In genomic region chr19:11418518-11419506, GRCh38 we compare ENCODE assay signal across 8 cellular contexts. TPM values are rescaled to one million over a fixed set of nuclear protein-coding genes. Genes with fewer than 3 reads are reported as not detected.
DNase-seq lines count a peak whose midpoint lies in the region; ATAC-seq and TF ChIP-seq lines count a peak whose summit lies in the region.

RGL3 (minus strand) TSS chr19:11419314; CDS start chr19:11419278, 36 bp downstream.

- peak within 1 kb of the TSS; percentile 70 for H3K4me3 ChIP-seq in epithelial cell of proximal tubule (ENCODE audit: low read depth, low read length)

- no peak for TF ChIP-seq CTCF in epithelial cell of proximal tubule (conservative IDR thresholded peaks at IDR 0.05; ENCODE audit: low read depth, low read length)
- no peak for TF ChIP-seq CTCF in nephron (IDR thresholded peaks at IDR 0.05; ENCODE audit: unreplicated experiment in 3 of 3)
- no peak for TF ChIP-seq CTCF in omental fat pad (IDR thresholded peaks at IDR 0.05)

- peaks cover 3% of the 10 kb centered on the region for H3K36me3 Mint-ChIP-seq in nephron (ENCODE audit: low read depth)

- peaks cover 93% of the 10 kb centered on the region for H3K27me3 Mint-ChIP-seq in nephron (ENCODE audit: low read depth)

- H3K4me1 Mint-ChIP-seq in nephron, result peaks cover 6% of the 10 kb centered on the region

- H3K9me3 Mint-ChIP-seq in nephron, result no peaks in the 10 kb centered on the region

- peak within 1 kb of the TSS; percentile 37 to 97 (median 74) for H3K27ac Mint-ChIP-seq in nephron

- H3K4me3 Mint-ChIP-seq in nephron, result peak within 1 kb of the TSS; percentile 80 to 86 (median 84)

- ATAC-seq in GM21717 (IDR thresholded peaks at IDR 0.05; ENCODE audit: unreplicated experiment), result no peak
- no peak for ATAC-seq in omental fat pad (ENCODE audit: low FRiP score)

- DNase-seq in DMS79 treated with DMSO at 0.1 percent for 48 hours (lab: John Stamatoyannopoulos, UW), result peak; percentile 92
- peak; percentile 54 for DNase-seq in NCI-H2196 treated with DMSO at 0.1 percent for 48 hours (lab: John Stamatoyannopoulos, UW; ENCODE audit: unreplicated experiment)
- DNase-seq in epithelial cell of proximal tubule (ENCODE audit: low read depth), result no peak
- no peak for DNase-seq in H4 (ENCODE audit: low spot score)
- no peak for DNase-seq in SIG-M5 treated with dmso at 0.1 percent for 504 hours (lab: John Stamatoyannopoulos, UW; ENCODE audit: unreplicated experiment)
- no peak for DNase-seq in omental fat pad (ENCODE audit: low spot score)

RNA-seq across cellular contexts. Expression of gene RGL3, which starts in this region (rescaled TPM):
- total RNA-seq in epithelial cell of proximal tubule (3.1 and 19.0 TPM in 2 replicates), omental fat pad (10 to 100 TPM in 1 of 4 donors, 1 to 10 TPM in 3; 5.9 to 22.9 (median 7.3) TPM)
- total RNA-seq in H4 (2014; rRNA removed; shearing (Covaris generic)), result 0.14 TPM in 1 of 2 replicates, not detected in the other

Comparison
In these comparisons a context has a peak if more than half of its experiments do, and no peak if none do; other contexts are left out.
1. DNase-seq: peak in DMS79 treated with DMSO at 0.1 percent for 48 hours (single experiment) and NCI-H2196 treated with DMSO at 0.1 percent for 48 hours (single experiment); none in epithelial cell of proximal tubule (single experiment), H4 (single experiment), SIG-M5 treated with dmso at 0.1 percent for 504 hours (single experiment) and omental fat pad (single experiment).